ENCODE assay signal across 27 cellular contexts in genomic region chr4:52646726-52647125, GRCh38.
"Had no signal": no experiment of that assay in that cellular context is flagged by ENCODE, and none has a peak within 500 bp of the region (broad histone marks: within the 10 kb centered on the region; RNA-seq: fewer than 3 reads in every experiment).

No MANE protein-coding gene starts in this region.

- DNase-seq: occipital lobe; posterior cingulate gyrus; psoas muscle; right cardiac atrium; right lobe of liver; sigmoid colon; small intestine; stimulated activated CD4-positive, alpha-beta T cell treated with anti-CD3 and anti-CD28 coated beads, Interleukin-15, amount 100 ng/mL, for 24 hours; stimulated activated CD4-positive, alpha-beta T cell treated with anti-CD3 and anti-CD28 coated beads, Interleukin-2, amount 100 ng/mL, for 24 hours; stimulated activated CD4-positive, alpha-beta T cell treated with anti-CD3 and anti-CD28 coated beads, Interleukin-2, amount 100 ng/mL, for 48 hours; stimulated activated CD4-positive, alpha-beta T cell treated with anti-CD3 and anti-CD28 coated beads, Interleukin-4, amount 100 ng/mL, for 24 hours; stimulated activated naive B cell treated with anti-CD40 and anti-IgM and Interleukin-4, amounts not matched to agents 10 μg/mL and 1 μg/mL and 100 μg/mL, for 72 hours; stimulated activated naive CD4-positive, alpha-beta T cell treated with Interleukin-2 at 50 U/mL for 16 hours; stomach; thyroid gland; trophoblast cell; upper lobe of left lung had no signal

- H3K27me3 ChIP-seq: neural progenitor cell, ovary, right lobe of liver, sigmoid colon, stomach, thyroid gland, tibial nerve, upper lobe of left lung, vagina had no signal

- H3K4me3 Mint-ChIP-seq: nephron; neural progenitor cell; stimulated activated effector memory CD8-positive, alpha-beta T cell treated with anti-CD3 and anti-CD28 coated beads, Interleukin-12 subunit alpha, Interleukin-12 subunit beta, amount 100 ng/mL, for 72 hours; stimulated activated naive B cell treated with anti-CD40 and anti-IgM and Interleukin-4, amounts not matched to agents 10 μg/mL and 1 μg/mL and 100 μg/mL, for 72 hours; stimulated activated naive CD8-positive, alpha-beta T cell treated with anti-CD3 and anti-CD28 coated beads, Interleukin-15, Interleukin-2, amounts not matched to agents 100 ng/mL and 50 ng/mL, for 24 hours had no signal

- H3K27ac ChIP-seq: neural progenitor cell, ovary, parathyroid adenoma, psoas muscle, right lobe of liver, sigmoid colon, stomach, thyroid gland, tibial nerve, upper lobe of left lung, vagina had no signal

- H3K36me3 ChIP-seq: neural progenitor cell, ovary, right lobe of liver, sigmoid colon, stomach, thoracic aorta, thyroid gland, upper lobe of left lung, vagina had no signal

- H3K4me3 ChIP-seq: neural progenitor cell, ovary, psoas muscle, right lobe of liver, sigmoid colon, stomach, thoracic aorta, thyroid gland, tibial nerve, upper lobe of left lung, vagina had no signal

- H3K36me3 Mint-ChIP-seq: stimulated activated effector memory CD8-positive, alpha-beta T cell treated with anti-CD3 and anti-CD28 coated beads, Interleukin-12 subunit alpha, Interleukin-12 subunit beta, amount 100 ng/mL, for 72 hours had no signal

- H3K27ac Mint-ChIP-seq: neural progenitor cell; progenitor cell of endocrine pancreas; stimulated activated effector memory CD8-positive, alpha-beta T cell treated with anti-CD3 and anti-CD28 coated beads, Interleukin-12 subunit alpha, Interleukin-12 subunit beta, amount 100 ng/mL, for 72 hours; stimulated activated naive B cell treated with anti-CD40 and anti-IgM and Interleukin-4, amounts not matched to agents 10 μg/mL and 1 μg/mL and 100 μg/mL, for 72 hours; stimulated activated naive CD8-positive, alpha-beta T cell treated with anti-CD3 and anti-CD28 coated beads, Interleukin-15, Interleukin-2, amounts not matched to agents 100 ng/mL and 50 ng/mL, for 24 hours had no signal

- H3K9me3 ChIP-seq: ovary, psoas muscle, right lobe of liver, sigmoid colon, stomach, thoracic aorta, thyroid gland, tibial nerve, upper lobe of left lung, vagina had no signal

- H3K9me3 Mint-ChIP-seq: nephron; stimulated activated effector memory CD8-positive, alpha-beta T cell treated with anti-CD3 and anti-CD28 coated beads, Interleukin-12 subunit alpha, Interleukin-12 subunit beta, amount 100 ng/mL, for 72 hours; stimulated activated naive B cell treated with anti-CD40 and anti-IgM and Interleukin-4, amounts not matched to agents 10 μg/mL and 1 μg/mL and 100 μg/mL, for 72 hours; stimulated activated naive CD8-positive, alpha-beta T cell treated with anti-CD3 and anti-CD28 coated beads, Interleukin-15, Interleukin-2, amounts not matched to agents 100 ng/mL and 50 ng/mL, for 24 hours had no signal

- ATAC-seq: psoas muscle; right cardiac atrium; stimulated activated effector memory CD8-positive, alpha-beta T cell treated with anti-CD3 and anti-CD28 coated beads, Interleukin-12 subunit alpha, Interleukin-12 subunit beta, amount 100 ng/mL, for 72 hours; stimulated activated naive B cell treated with anti-CD40 and anti-IgM and Interleukin-4, amounts not matched to agents 10 μg/mL and 1 μg/mL and 100 μg/mL, for 72 hours had no signal

- H3K4me1 Mint-ChIP-seq: neural progenitor cell had no signal

- H3K4me1 ChIP-seq: neural progenitor cell, parathyroid adenoma had no signal

- H3K27me3 Mint-ChIP-seq: progenitor cell of endocrine pancreas; stimulated activated naive B cell treated with anti-CD40 and anti-IgM and Interleukin-4, amounts not matched to agents 10 μg/mL and 1 μg/mL and 100 μg/mL, for 72 hours; stimulated activated naive CD8-positive, alpha-beta T cell treated with anti-CD3 and anti-CD28 coated beads, Interleukin-15, Interleukin-2, amounts not matched to agents 100 ng/mL and 50 ng/mL, for 24 hours had no signal
